23 cellular contexts compared by ENCODE assay signal in genomic region chr1:147414505-147415163, GRCh38.
"Had no signal": no experiment of that assay in that cellular context is flagged by ENCODE, and none has a peak within 500 bp of the region (broad histone marks: within the 10 kb centered on the region; RNA-seq: fewer than 3 reads in every experiment).

No MANE protein-coding gene starts in this region.

- H3K4me2 ChIP-seq: hepatocyte had no signal

- H3K79me2 ChIP-seq: hepatocyte had no signal

- H3K36me3 ChIP-seq: esophagus muscularis mucosa, gastroesophageal sphincter, heart left ventricle, left ventricle myocardium inferior, lower lobe of right lung had no signal

- ATAC-seq: foreskin keratinocyte, gastroesophageal sphincter, heart left ventricle, lower lobe of right lung, mucosa of descending colon had no signal

- H3K27ac ChIP-seq: coronary artery, dorsolateral prefrontal cortex, esophagus muscularis mucosa, foreskin keratinocyte, gastroesophageal sphincter, heart left ventricle, hepatocyte, left ventricle myocardium inferior, lower lobe of right lung had no signal

- FAIRE-seq: colon, endothelial cell of umbilical vein, frontal cortex, kidney had no signal

- H3K27me3 ChIP-seq: esophagus muscularis mucosa, heart left ventricle, hepatocyte had no signal

- H2AFZ ChIP-seq: hepatocyte had no signal

- H3K4me3 ChIP-seq: coronary artery, dorsolateral prefrontal cortex, esophagus muscularis mucosa, gastroesophageal sphincter, heart left ventricle, hepatocyte, left ventricle myocardium inferior, lower lobe of right lung, mucosa of descending colon had no signal

- DNase-seq: dermis blood vessel endothelial cell; dorsolateral prefrontal cortex; effector CD4-positive, alpha-beta T cell; effector memory CD4-positive, alpha-beta T cell; foreskin keratinocyte; heart left ventricle; hypothalamus; immature natural killer cell; islet precursor cell; kidney; kidney glomerular epithelial cell; left ventricle myocardium inferior; lower lobe of right lung; mesenchymal stem cell; mucosa of descending colon; naive B cell had no signal

- H3K4me1 ChIP-seq: esophagus muscularis mucosa, foreskin keratinocyte, gastroesophageal sphincter, heart left ventricle, left ventricle myocardium inferior, lower lobe of right lung had no signal
